In the genomic region with DNA sequence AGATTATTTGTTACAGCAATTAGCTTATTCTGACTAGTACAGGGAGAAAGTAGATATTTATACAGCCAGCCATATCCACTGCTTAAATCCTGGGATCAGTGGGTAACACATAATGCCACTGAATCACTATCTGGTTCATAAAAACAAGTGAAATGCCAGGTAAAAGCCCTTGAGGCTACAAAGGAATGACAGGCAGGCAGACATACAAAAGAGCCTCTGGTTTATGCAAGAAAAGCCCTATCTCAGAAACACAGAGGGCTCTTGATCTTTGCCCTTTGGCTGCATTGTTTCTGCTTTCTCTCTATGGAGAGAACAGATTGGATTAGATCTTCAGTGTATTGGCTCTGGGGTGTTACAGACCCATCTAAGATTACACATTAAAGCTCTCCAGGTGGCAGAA, we compare ENCODE assay signal across 1 cellular context.
TF ChIP-seq lines count a peak whose summit lies in the region.

No MANE protein-coding gene starts in this region.

TF ChIP-seq in GM23338, 12 proteins besides CTCF, POLR2A, EP300 and RAD21 (continued from another document):
- TF ChIP-seq ZNF462 (CRISPR knock-in tag; IDR thresholded peaks at IDR 0.05), result no peak
